Comparison of ENCODE assay signal across 24 cellular contexts in the genomic region with DNA sequence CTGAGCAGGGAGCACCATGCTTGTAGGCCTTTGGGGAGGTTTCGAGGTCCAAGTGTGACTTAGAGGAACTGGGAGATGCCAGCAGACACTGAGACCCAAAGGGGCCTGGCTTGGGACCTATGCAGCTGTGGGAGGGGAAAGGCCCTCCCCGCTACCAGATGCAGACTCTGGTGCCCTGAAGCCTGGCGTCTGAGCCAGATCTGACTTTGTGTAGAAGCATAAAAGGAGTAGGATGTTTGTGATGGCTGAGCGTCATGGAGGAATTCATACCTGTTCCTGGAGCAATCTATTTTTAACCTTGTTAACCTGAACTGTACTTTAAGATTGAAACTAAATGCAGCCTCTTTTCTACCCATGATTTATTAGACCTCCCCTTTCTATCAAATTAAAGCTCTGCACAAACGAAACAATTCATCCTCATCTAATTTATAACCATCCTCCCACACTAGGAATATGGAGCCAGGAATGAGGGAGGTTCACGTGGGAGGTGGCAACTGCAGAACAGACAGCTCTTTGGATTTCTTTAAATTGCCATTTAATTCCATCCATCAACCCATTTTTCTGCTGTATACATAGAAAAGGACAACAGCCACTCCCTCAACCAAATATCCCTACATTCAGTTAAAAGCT.
DNase-seq lines count a peak whose midpoint lies in the region; ATAC-seq and TF ChIP-seq lines count a peak whose summit lies in the region.
"Had no signal": no experiment of that assay in that cellular context is flagged by ENCODE, and none has a peak within 500 bp of the region (broad histone marks: within the 10 kb centered on the region; RNA-seq: fewer than 3 reads in every experiment).

No MANE protein-coding gene starts in this region.

- peak overlapping the region; percentile 10 to 98 (median 48) for H3K27ac Mint-ChIP-seq in brain
- H3K27ac Mint-ChIP-seq: CD4-positive, alpha-beta T cell; IgD-negative memory B cell had no signal

- no peak overlapping the region for H3K4me2 ChIP-seq in trophoblast cell (ENCODE audit: low read length)
- H3K4me2 ChIP-seq: A549 had no signal

- no peaks in the 10 kb centered on the region for H3K27me3 ChIP-seq in trophoblast cell (ENCODE audit: insufficient read depth, low read length)
- H3K27me3 ChIP-seq: SJCRH30 had no signal

- no peak overlapping the region for H3K23ac ChIP-seq in trophoblast cell (ENCODE audit: low read length)

- intact Hi-C loops in lower leg skin (cut with DNase I; ENCODE audit: low total_unique reads) = no loop called here

- H3K27ac ChIP-seq in HEK293 (ENCODE audit: extremely low read depth, low read depth, low read length) (no peak overlapping the region), trophoblast cell (ENCODE audit: low read depth, low read length) (no peak overlapping the region)
- H3K27ac ChIP-seq: SJCRH30 had no signal

- H2BK120ac ChIP-seq in trophoblast cell (ENCODE audit: insufficient read depth, low read length, poor library complexity) = peak overlapping the region; percentile 21

- H2BK12ac ChIP-seq in trophoblast cell (ENCODE audit: low read length) = no peak overlapping the region

- H3K36me3 ChIP-seq in HEK293 (ENCODE audit: control insufficient read depth in 2 of 2, insufficient read depth in 1 of 2, low read length in 2 of 2) (no peaks in the 10 kb centered on the region), trophoblast cell (ENCODE audit: control insufficient read depth in 1 of 2, insufficient read depth in 2 of 2, low read length in 2 of 2) (no peaks in the 10 kb centered on the region)
- H3K36me3 ChIP-seq: SJCRH30 had no signal

- DNase-seq in left kidney (ENCODE audit: low read depth, low spot score) (peak; percentile 79), trophoblast cell (no peak), lower leg skin (ENCODE audit: low spot score in 2 of 2) (no peak), NCI-H1930 (lab: John Stamatoyannopoulos, UW) (no peak)
- DNase-seq in activated CD8-positive, alpha-beta memory T cell treated with anti-CD3 and anti-CD28 coated beads, Interleukin-2, amount 50 U/mL, for 48 hours = no peak
- DNase-seq: Caco-2; CD4-positive, alpha-beta T cell; DMS 273 treated with DMSO at 0.1 percent for 48 hours; DMS79 treated with DMSO at 0.1 percent for 48 hours; H7; NCI-H1105 treated with DMSO at 0.1 percent for 48 hours; NCI-H2081; NCI-H2171; NCI-H345; NCI-H524; NCI-H774; NK-92 treated with Interleukin-12 subunit alpha and Interleukin-12 subunit beta, amount 100 ng/mL, for 24 hours; SJCRH30 had no signal

- TF ChIP-seq CTCF in HEK293 (tag by site-specific recombination; IDR thresholded peaks at IDR 0.05) = no peak
- no peak for TF ChIP-seq CTCF in brain (conservative IDR thresholded peaks at IDR 0.05)
- TF ChIP-seq CTCF in lower leg skin (IDR thresholded peaks at IDR 0.05) = no peak

- CTCF ChIA-PET in HEK293 (lab: Yijun Ruan, JAX) = interaction anchor here (0.5 to 1.4 kb wide), 5 partner anchors 8 to 51 kb away, joined by 3 to 8 read pairs (median 4); no protein-coding TSS in a partner anchor

- H3K4me1 Mint-ChIP-seq in brain = peaks cover 62% of the 10 kb centered on the region
- H3K4me1 Mint-ChIP-seq: IgD-negative memory B cell had no signal

- H3K14ac ChIP-seq in trophoblast cell (ENCODE audit: low read length) = peak overlapping the region; percentile 42

- H3K4me1 ChIP-seq in HEK293 (ENCODE audit: control insufficient read depth, insufficient read depth, low read length) (no peaks in the 10 kb centered on the region), trophoblast cell (ENCODE audit: control insufficient read depth in 1 of 2, insufficient read depth in 2 of 2, low read length in 2 of 2) (peaks cover 15 to 18% of the 10 kb centered on the region in 2 experiments)
- H3K4me1 ChIP-seq: A549, Caco-2 had no signal

- peak overlapping the region; percentile 11 for H3K18ac ChIP-seq in trophoblast cell (ENCODE audit: low read length)

- H3K9me3 Mint-ChIP-seq in brain = peaks cover 0 to 5% (median 2%) of the 10 kb centered on the region in 5 experiments
- H3K9me3 Mint-ChIP-seq: CD4-positive, alpha-beta T cell had no signal

- H3K79me2 ChIP-seq in trophoblast cell (ENCODE audit: control insufficient read depth, insufficient read depth, low read length, poor library complexity) = no peaks in the 10 kb centered on the region

- TF ChIP-seq POLR2A in lower leg skin (IDR thresholded peaks at IDR 0.05) = no peak

- H3K9me3 ChIP-seq in HEK293 (ENCODE audit: control insufficient read depth, insufficient read depth, low read depth, low read length) (no peaks in the 10 kb centered on the region), trophoblast cell (ENCODE audit: insufficient read depth, low read depth, low read length) (no peaks in the 10 kb centered on the region)
- H3K9me3 ChIP-seq: A549, Caco-2, SJCRH30 had no signal

- WGBS in trophoblast cell (ENCODE audit: extremely low coverage, insufficient coverage, insufficient read length) = 100% methylated on average over 1 of the region's 6 CpGs
- 57 to 64% methylated on average over 6 of the region's 6 CpGs for WGBS in lower leg skin, 2 donors

- H3K4me3 ChIP-seq in HEK293 (ENCODE audit: low read depth, low read length) (no peak overlapping the region), trophoblast cell (ENCODE audit: low read depth, low read length) (no peak overlapping the region), lower leg skin (ENCODE audit: low read depth, poor library complexity, severe bottlenecking) (no peak overlapping the region)
- H3K4me3 ChIP-seq: A549, SJCRH30 had no signal

- H4K91ac ChIP-seq in trophoblast cell (ENCODE audit: low read depth, low read length) = peak overlapping the region; percentile 50

- peaks cover 3% of the 10 kb centered on the region for H3K27me3 Mint-ChIP-seq in brain
- H3K27me3 Mint-ChIP-seq: CD4-positive, alpha-beta T cell had no signal

- H2BK5ac ChIP-seq in trophoblast cell (ENCODE audit: low read depth, low read length, poor library complexity) = peak overlapping the region; percentile 42

- POLR2A ChIA-PET in HEK293 (lab: Yijun Ruan, JAX) = no interaction called here

- no peak overlapping the region for H2AFZ ChIP-seq in trophoblast cell (ENCODE audit: insufficient read depth, low read length, poor library complexity)

- no peak for ATAC-seq in HG02852 (IDR thresholded peaks at IDR 0.05; ENCODE audit: unreplicated experiment)
- ATAC-seq: A549, Panc1 had no signal

- peak overlapping the region; percentile 53 for H4K8ac ChIP-seq in trophoblast cell (ENCODE audit: low read depth, low read length)

- H3K4ac ChIP-seq in trophoblast cell (ENCODE audit: low read depth, low read length) = peak overlapping the region; percentile 27

- H2AK5ac ChIP-seq in trophoblast cell (ENCODE audit: low read length) = peak overlapping the region; percentile 7

- H3K36me3 Mint-ChIP-seq in brain = no peaks in the 10 kb centered on the region

- H3K4me3 Mint-ChIP-seq in brain = no peak overlapping the region
- H3K4me3 Mint-ChIP-seq: CD4-positive, alpha-beta T cell; IgD-negative memory B cell had no signal

- no peak overlapping the region for H3K9ac ChIP-seq in trophoblast cell (ENCODE audit: low read length)

- no peak overlapping the region for H4K12ac ChIP-seq in trophoblast cell (ENCODE audit: low read depth, low read length)

- peaks cover 17% of the 10 kb centered on the region for H3K79me1 ChIP-seq in trophoblast cell (ENCODE audit: low read length)

TF ChIP-seq in HEK293, 187 proteins besides CTCF, POLR2A, EP300 and RAD21:
- TF ChIP-seq EGR2 (tag by site-specific recombination; IDR thresholded peaks at IDR 0.05; ENCODE audit: low read depth) (0 out of 2 replicates have a peak, but pooled peaks have one; percentile 30), ZNF423 (tag by site-specific recombination; IDR thresholded peaks at IDR 0.05) (no peak)
